In genomic region chr21:41381731-41382130, GRCh38 we compare ENCODE assay signal across 27 cellular contexts.
"Had no signal": no experiment of that assay in that cellular context is flagged by ENCODE, and none has a peak within 500 bp of the region (broad histone marks: within the 10 kb centered on the region; RNA-seq: fewer than 3 reads in every experiment).

No MANE protein-coding gene starts in this region.

- H3K27ac Mint-ChIP-seq: immature natural killer cell; mesothelial cell of epicardium; natural killer cell; nephron progenitor cell; stimulated activated effector memory CD8-positive, alpha-beta T cell treated with anti-CD3 and anti-CD28 coated beads, Interleukin-12 subunit alpha, Interleukin-12 subunit beta, amount 100 ng/mL, for 72 hours; stimulated activated naive CD8-positive, alpha-beta T cell treated with anti-CD3 and anti-CD28 coated beads, Interleukin-15, Interleukin-2, amounts not matched to agents 100 ng/mL and 50 ng/mL, for 24 hours; type B pancreatic cell had no signal

- H3K27ac ChIP-seq: left ventricle myocardium inferior, ovary, prostate gland, skin epidermis, suprapubic skin, thoracic aorta, tibial artery, uterus had no signal

- ATAC-seq: natural killer cell; right cardiac atrium; sciatic nerve; stimulated activated effector memory CD8-positive, alpha-beta T cell treated with anti-CD3 and anti-CD28 coated beads, Interleukin-12 subunit alpha, Interleukin-12 subunit beta, amount 100 ng/mL, for 72 hours had no signal

- H3K4me1 Mint-ChIP-seq: immature natural killer cell, mesothelial cell of epicardium, natural killer cell, nephron progenitor cell had no signal

- H3K36me3 Mint-ChIP-seq: mesothelial cell of epicardium, natural killer cell, type B pancreatic cell had no signal

- DNase-seq: hypothalamus; immature natural killer cell; kidney; left ventricle myocardium inferior; mesendoderm; naive B cell; natural killer cell; nephron progenitor cell; ovary; retina; right cardiac atrium; stimulated activated CD4-positive, alpha-beta T cell treated with anti-CD3 and anti-CD28 coated beads, Interleukin-12 subunit alpha, Interleukin-12 subunit beta, amount 100 ng/mL, for 4 hours; stimulated activated CD4-positive, alpha-beta T cell treated with anti-CD3 and anti-CD28 coated beads, Interleukin-15, amount 100 ng/mL, for 24 hours; stimulated activated CD4-positive, alpha-beta T cell treated with anti-CD3 and anti-CD28 coated beads, Interleukin-4, amount 100 ng/mL, for 24 hours; stimulated activated naive CD4-positive, alpha-beta T cell; uterus had no signal

- H3K9me3 ChIP-seq: left ventricle myocardium inferior, ovary, prostate gland, suprapubic skin, thoracic aorta, tibial artery, uterus had no signal

- H3K27me3 Mint-ChIP-seq: naive B cell; stimulated activated naive CD8-positive, alpha-beta T cell treated with anti-CD3 and anti-CD28 coated beads, Interleukin-15, Interleukin-2, amounts not matched to agents 100 ng/mL and 50 ng/mL, for 24 hours had no signal

- H3K4me3 Mint-ChIP-seq: immature natural killer cell; mesothelial cell of epicardium; natural killer cell; nephron progenitor cell; stimulated activated effector memory CD8-positive, alpha-beta T cell treated with anti-CD3 and anti-CD28 coated beads, Interleukin-12 subunit alpha, Interleukin-12 subunit beta, amount 100 ng/mL, for 72 hours; stimulated activated naive CD8-positive, alpha-beta T cell treated with anti-CD3 and anti-CD28 coated beads, Interleukin-15, Interleukin-2, amounts not matched to agents 100 ng/mL and 50 ng/mL, for 24 hours; type B pancreatic cell had no signal

- H3K4me1 ChIP-seq: left ventricle myocardium inferior, prostate gland, tibial artery, uterus had no signal

- H3K4me3 ChIP-seq: left ventricle myocardium inferior, lung, ovary, prostate gland, skin epidermis, suprapubic skin, thoracic aorta, tibial artery, uterus had no signal

- H3K27me3 ChIP-seq: ovary, suprapubic skin, tibial artery, uterus had no signal

- H3K36me3 ChIP-seq: ovary, prostate gland, thoracic aorta, uterus had no signal
